11 cellular contexts compared by ENCODE assay signal in the genomic region with DNA sequence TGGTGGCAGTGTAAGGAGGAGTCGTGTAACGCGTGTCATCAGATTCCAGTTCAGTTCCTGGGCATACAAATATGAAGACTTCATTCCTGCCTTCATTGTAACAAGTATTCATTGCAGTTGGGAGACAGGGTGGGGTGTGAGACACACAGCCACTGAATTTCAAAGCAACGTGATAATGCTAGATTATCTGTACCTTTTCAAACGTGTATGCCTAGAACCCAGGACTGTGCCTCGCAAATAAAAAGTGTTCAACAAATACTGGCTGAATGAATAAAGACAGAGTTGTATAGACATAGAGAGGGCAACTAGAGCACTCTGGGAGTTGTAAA. TPM values are rescaled to one million over a fixed set of nuclear protein-coding genes. Genes with fewer than 3 reads are reported as not detected.
DNase-seq lines count a peak whose midpoint lies in the region; ATAC-seq, FAIRE-seq and TF ChIP-seq lines count a peak whose summit lies in the region.
"Had no signal": no experiment of that assay in that cellular context is flagged by ENCODE, and none has a peak within 500 bp of the region (broad histone marks: within the 10 kb centered on the region; RNA-seq: fewer than 3 reads in every experiment).

No MANE protein-coding gene starts in this region.

- H3K4me3 ChIP-seq in kidney (ENCODE audit: low read length in 2 of 2), result peak overlapping the region; percentile 21 to 96
- peak overlapping the region; percentile 74 for H3K4me3 ChIP-seq in suprapubic skin
- H3K4me3 ChIP-seq: BLaER1 had no signal

- peak overlapping the region; percentile 99 for H3K4me3 Mint-ChIP-seq in activated T-cell treated with anti-CD3 and anti-CD28 coated beads, Interleukin-2, amount 50 U/mL, for 24 hours
- H3K4me3 Mint-ChIP-seq in activated naive CD8-positive, alpha-beta T cell treated with anti-CD3 and anti-CD28 coated beads, Interleukin-2, amount 50 U/mL, for 24 hours, result peak overlapping the region; percentile 100

- no peak for TF ChIP-seq CTCF in kidney (IDR thresholded peaks at IDR 0.05; ENCODE audit: borderline replicate concordance, extremely low read depth, insufficient read depth)
- no peak for TF ChIP-seq CTCF in suprapubic skin (IDR thresholded peaks at IDR 0.05)

- no peak for TF ChIP-seq POLR2A in suprapubic skin (IDR thresholded peaks at IDR 0.05)

- no peak for TF ChIP-seq EP300 in suprapubic skin (IDR thresholded peaks at IDR 0.05)

- no peak for ATAC-seq in activated naive CD8-positive, alpha-beta T cell treated with anti-CD3 and anti-CD28 coated beads, Interleukin-2, amount 50 U/mL, for 24 hours
- ATAC-seq in GM21367 (IDR thresholded peaks at IDR 0.05; ENCODE audit: unreplicated experiment), result no peak

- H3K27me3 Mint-ChIP-seq in activated T-cell treated with anti-CD3 and anti-CD28 coated beads, Interleukin-2, amount 50 U/mL, for 24 hours, result no peaks in the 10 kb centered on the region
- peaks cover 2% of the 10 kb centered on the region for H3K27me3 Mint-ChIP-seq in activated naive CD8-positive, alpha-beta T cell treated with anti-CD3 and anti-CD28 coated beads, Interleukin-2, amount 50 U/mL, for 24 hours

- H3K36me3 Mint-ChIP-seq in activated T-cell treated with anti-CD3 and anti-CD28 coated beads, Interleukin-2, amount 50 U/mL, for 24 hours (ENCODE audit: low read depth), result peaks cover 49% of the 10 kb centered on the region
- peaks cover 24% of the 10 kb centered on the region for H3K36me3 Mint-ChIP-seq in activated naive CD8-positive, alpha-beta T cell treated with anti-CD3 and anti-CD28 coated beads, Interleukin-2, amount 50 U/mL, for 24 hours (ENCODE audit: low read depth)

- H3K27ac Mint-ChIP-seq in activated T-cell treated with anti-CD3 and anti-CD28 coated beads, Interleukin-2, amount 50 U/mL, for 24 hours, result peak overlapping the region; percentile 98
- peak overlapping the region; percentile 21 for H3K27ac Mint-ChIP-seq in activated naive CD8-positive, alpha-beta T cell treated with anti-CD3 and anti-CD28 coated beads, Interleukin-2, amount 50 U/mL, for 24 hours

- H3K27ac ChIP-seq in kidney (ENCODE audit: low read depth in 2 of 2, low read length in 2 of 2) (peak overlapping the region; percentile 98 to 99), suprapubic skin (peak overlapping the region; percentile 80)
- H3K27ac ChIP-seq: BLaER1 had no signal

- 59% methylated on average over 6 of the region's 6 CpGs for WGBS in suprapubic skin

- H3K27me3 ChIP-seq in suprapubic skin, result no peaks in the 10 kb centered on the region

- H3K36me3 ChIP-seq in kidney (ENCODE audit: control insufficient read depth in 1 of 2, insufficient read depth in 2 of 2, low read length in 2 of 2), result peaks cover 10 to 11% of the 10 kb centered on the region in 2 donors
- peaks cover 19% of the 10 kb centered on the region for H3K36me3 ChIP-seq in suprapubic skin
- H3K36me3 ChIP-seq: BLaER1 had no signal

- H3K9me3 Mint-ChIP-seq in activated T-cell treated with anti-CD3 and anti-CD28 coated beads, Interleukin-2, amount 50 U/mL, for 24 hours, result no peaks in the 10 kb centered on the region
- H3K9me3 Mint-ChIP-seq in activated naive CD8-positive, alpha-beta T cell treated with anti-CD3 and anti-CD28 coated beads, Interleukin-2, amount 50 U/mL, for 24 hours, result no peaks in the 10 kb centered on the region

- no peaks in the 10 kb centered on the region for H3K9me3 ChIP-seq in kidney (ENCODE audit: control insufficient read depth in 1 of 2, low read length in 2 of 2)
- H3K9me3 ChIP-seq in suprapubic skin, result no peaks in the 10 kb centered on the region

- intact Hi-C loops in kidney (cut with DNase I), result no loop called here

- H3K9ac ChIP-seq in kidney (ENCODE audit: low read length in 2 of 2), result peak overlapping the region in 1 of 2 donors; percentile 88
- H3K9ac ChIP-seq: BLaER1 had no signal

- no peak for FAIRE-seq in kidney (lab: Jason Lieb, UNC)

- H3K4me1 ChIP-seq in kidney (ENCODE audit: control insufficient read depth in 1 of 2, insufficient read depth in 1 of 2, low read depth in 1 of 2, low read length in 2 of 2), result peaks cover 15 to 25% of the 10 kb centered on the region in 2 donors
- peaks cover 62% of the 10 kb centered on the region for H3K4me1 ChIP-seq in suprapubic skin
- H3K4me1 ChIP-seq: BLaER1 had no signal

- H3K4me1 Mint-ChIP-seq in activated T-cell treated with anti-CD3 and anti-CD28 coated beads, Interleukin-2, amount 50 U/mL, for 24 hours (ENCODE audit: low read depth), result peaks cover 60% of the 10 kb centered on the region
- peaks cover 63% of the 10 kb centered on the region for H3K4me1 Mint-ChIP-seq in activated naive CD8-positive, alpha-beta T cell treated with anti-CD3 and anti-CD28 coated beads, Interleukin-2, amount 50 U/mL, for 24 hours

- no peak for DNase-seq in activated T-cell treated with anti-CD3 and anti-CD28 coated beads, Interleukin-2, amount 50 U/mL, for 24 hours
- DNase-seq in activated T-cell treated with anti-CD3 and anti-CD28 coated beads for 4 hours (no peak), kidney (no peak), suprapubic skin (ENCODE audit: low spot score in 2 of 2) (no peak), Kasumi-1 (lab: John Stamatoyannopoulos, UW) (no peak), iPS-NIHi11 (ENCODE audit: low spot score) (no peak)
- DNase-seq in activated naive CD8-positive, alpha-beta T cell treated with anti-CD3 and anti-CD28 coated beads, Interleukin-2, amount 50 U/mL, for 24 hours, result no peak

RNA-seq across cellular contexts. Expression of a gene that starts 0.6 kb away (rescaled TPM):
- total RNA-seq in kidney (6.2 TPM), suprapubic skin (10 to 100 TPM; 20.4 to 63.6 (median 42.8) TPM)
- polyA plus RNA-seq in kidney (ENCODE audit: insufficient read depth, low read depth, low replicate concordance), result 2.7 TPM

RNA-seq across cellular contexts. Expression of a gene that starts 1.5 kb away (rescaled TPM):
- total RNA-seq in kidney (20.6 TPM), suprapubic skin (10 to 100 TPM; 11.8 to 33.1 (median 17.1) TPM)
- polyA plus RNA-seq in kidney (ENCODE audit: insufficient read depth, low read depth, low replicate concordance), result 21.7 TPM

RNA-seq across cellular contexts. Expression of a gene that starts 19.0 kb away (rescaled TPM):
- 19.6 TPM for total RNA-seq in kidney
- polyA plus RNA-seq in kidney (ENCODE audit: insufficient read depth, low read depth, low replicate concordance), result 11.9 TPM
- 10 to 100 TPM; 40.6 to 95.8 (median 77.6) TPM for total RNA-seq in suprapubic skin
- total RNA-seq: activated CD8-positive, alpha-beta memory T cell treated with anti-CD3 and anti-CD28 coated beads for 36 hours had no signal

RNA-seq across cellular contexts. Expression of a gene that starts 37.1 kb away (rescaled TPM):
- total RNA-seq in kidney (1.3 TPM), suprapubic skin (1 to 10 TPM in 1 of 4 donors, not detected in 3; 1.5 TPM)
- polyA plus RNA-seq in kidney (ENCODE audit: insufficient read depth, low read depth, low replicate concordance), result 0.49 TPM
- total RNA-seq: kidney epithelial cell had no signal

RNA-seq across cellular contexts. Expression of a gene that starts 52.5 kb away (rescaled TPM):
- total RNA-seq in kidney, result 45.7 TPM
- not detected for polyA plus RNA-seq in kidney (ENCODE audit: insufficient read depth, low read depth, low replicate concordance)
- total RNA-seq in suprapubic skin, result 1 to 10 TPM in 1 of 4 donors, not detected in 3; 3.1 TPM
- total RNA-seq: activated CD8-positive, alpha-beta memory T cell treated with anti-CD3 and anti-CD28 coated beads for 36 hours; kidney epithelial cell had no signal
